ENCODE assay signal across 1 cellular context in the genomic region with DNA sequence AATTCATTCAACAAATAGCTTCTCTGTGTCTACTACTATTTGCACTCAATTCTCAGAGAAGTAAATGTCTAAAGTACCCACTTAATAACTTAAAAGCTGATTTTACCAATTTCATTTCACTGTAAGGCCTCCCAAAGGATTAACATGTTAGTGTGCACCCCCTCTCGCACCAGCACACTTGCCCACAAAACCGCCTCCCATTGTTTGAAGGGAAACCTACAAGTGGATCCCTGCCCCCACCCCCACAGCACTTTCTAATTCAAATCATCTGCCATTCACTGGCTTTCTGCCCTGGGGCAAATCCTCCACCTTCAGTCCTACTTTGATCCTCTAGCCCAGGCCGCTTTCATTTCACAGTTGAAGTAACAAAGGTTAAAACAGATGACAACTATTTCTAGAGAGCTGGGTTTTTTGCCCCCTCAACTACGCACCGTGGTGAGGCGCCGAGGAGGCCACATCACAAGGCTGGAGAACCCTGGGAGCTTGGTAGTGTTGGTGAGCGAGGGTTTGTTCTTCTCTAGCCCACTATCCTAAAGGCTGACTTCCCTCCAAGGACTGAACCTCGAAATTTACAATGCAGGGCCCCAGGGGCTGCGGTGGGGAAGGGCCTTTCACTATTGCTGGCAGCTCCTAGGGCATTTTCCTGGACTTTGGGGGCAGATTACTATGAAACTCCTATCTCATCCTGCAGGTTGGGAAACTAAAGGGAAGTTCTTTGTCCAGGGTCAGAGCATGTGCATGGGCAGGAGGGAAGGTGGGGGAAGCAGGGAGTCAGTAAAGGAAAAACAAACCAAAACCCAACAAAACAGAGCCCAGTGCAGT.
TF ChIP-seq lines count a peak whose summit lies in the region.

No MANE protein-coding gene starts in this region.

TF ChIP-seq in H1, 55 proteins besides CTCF, POLR2A, EP300 and RAD21:
- TF ChIP-seq, protein P1, sequence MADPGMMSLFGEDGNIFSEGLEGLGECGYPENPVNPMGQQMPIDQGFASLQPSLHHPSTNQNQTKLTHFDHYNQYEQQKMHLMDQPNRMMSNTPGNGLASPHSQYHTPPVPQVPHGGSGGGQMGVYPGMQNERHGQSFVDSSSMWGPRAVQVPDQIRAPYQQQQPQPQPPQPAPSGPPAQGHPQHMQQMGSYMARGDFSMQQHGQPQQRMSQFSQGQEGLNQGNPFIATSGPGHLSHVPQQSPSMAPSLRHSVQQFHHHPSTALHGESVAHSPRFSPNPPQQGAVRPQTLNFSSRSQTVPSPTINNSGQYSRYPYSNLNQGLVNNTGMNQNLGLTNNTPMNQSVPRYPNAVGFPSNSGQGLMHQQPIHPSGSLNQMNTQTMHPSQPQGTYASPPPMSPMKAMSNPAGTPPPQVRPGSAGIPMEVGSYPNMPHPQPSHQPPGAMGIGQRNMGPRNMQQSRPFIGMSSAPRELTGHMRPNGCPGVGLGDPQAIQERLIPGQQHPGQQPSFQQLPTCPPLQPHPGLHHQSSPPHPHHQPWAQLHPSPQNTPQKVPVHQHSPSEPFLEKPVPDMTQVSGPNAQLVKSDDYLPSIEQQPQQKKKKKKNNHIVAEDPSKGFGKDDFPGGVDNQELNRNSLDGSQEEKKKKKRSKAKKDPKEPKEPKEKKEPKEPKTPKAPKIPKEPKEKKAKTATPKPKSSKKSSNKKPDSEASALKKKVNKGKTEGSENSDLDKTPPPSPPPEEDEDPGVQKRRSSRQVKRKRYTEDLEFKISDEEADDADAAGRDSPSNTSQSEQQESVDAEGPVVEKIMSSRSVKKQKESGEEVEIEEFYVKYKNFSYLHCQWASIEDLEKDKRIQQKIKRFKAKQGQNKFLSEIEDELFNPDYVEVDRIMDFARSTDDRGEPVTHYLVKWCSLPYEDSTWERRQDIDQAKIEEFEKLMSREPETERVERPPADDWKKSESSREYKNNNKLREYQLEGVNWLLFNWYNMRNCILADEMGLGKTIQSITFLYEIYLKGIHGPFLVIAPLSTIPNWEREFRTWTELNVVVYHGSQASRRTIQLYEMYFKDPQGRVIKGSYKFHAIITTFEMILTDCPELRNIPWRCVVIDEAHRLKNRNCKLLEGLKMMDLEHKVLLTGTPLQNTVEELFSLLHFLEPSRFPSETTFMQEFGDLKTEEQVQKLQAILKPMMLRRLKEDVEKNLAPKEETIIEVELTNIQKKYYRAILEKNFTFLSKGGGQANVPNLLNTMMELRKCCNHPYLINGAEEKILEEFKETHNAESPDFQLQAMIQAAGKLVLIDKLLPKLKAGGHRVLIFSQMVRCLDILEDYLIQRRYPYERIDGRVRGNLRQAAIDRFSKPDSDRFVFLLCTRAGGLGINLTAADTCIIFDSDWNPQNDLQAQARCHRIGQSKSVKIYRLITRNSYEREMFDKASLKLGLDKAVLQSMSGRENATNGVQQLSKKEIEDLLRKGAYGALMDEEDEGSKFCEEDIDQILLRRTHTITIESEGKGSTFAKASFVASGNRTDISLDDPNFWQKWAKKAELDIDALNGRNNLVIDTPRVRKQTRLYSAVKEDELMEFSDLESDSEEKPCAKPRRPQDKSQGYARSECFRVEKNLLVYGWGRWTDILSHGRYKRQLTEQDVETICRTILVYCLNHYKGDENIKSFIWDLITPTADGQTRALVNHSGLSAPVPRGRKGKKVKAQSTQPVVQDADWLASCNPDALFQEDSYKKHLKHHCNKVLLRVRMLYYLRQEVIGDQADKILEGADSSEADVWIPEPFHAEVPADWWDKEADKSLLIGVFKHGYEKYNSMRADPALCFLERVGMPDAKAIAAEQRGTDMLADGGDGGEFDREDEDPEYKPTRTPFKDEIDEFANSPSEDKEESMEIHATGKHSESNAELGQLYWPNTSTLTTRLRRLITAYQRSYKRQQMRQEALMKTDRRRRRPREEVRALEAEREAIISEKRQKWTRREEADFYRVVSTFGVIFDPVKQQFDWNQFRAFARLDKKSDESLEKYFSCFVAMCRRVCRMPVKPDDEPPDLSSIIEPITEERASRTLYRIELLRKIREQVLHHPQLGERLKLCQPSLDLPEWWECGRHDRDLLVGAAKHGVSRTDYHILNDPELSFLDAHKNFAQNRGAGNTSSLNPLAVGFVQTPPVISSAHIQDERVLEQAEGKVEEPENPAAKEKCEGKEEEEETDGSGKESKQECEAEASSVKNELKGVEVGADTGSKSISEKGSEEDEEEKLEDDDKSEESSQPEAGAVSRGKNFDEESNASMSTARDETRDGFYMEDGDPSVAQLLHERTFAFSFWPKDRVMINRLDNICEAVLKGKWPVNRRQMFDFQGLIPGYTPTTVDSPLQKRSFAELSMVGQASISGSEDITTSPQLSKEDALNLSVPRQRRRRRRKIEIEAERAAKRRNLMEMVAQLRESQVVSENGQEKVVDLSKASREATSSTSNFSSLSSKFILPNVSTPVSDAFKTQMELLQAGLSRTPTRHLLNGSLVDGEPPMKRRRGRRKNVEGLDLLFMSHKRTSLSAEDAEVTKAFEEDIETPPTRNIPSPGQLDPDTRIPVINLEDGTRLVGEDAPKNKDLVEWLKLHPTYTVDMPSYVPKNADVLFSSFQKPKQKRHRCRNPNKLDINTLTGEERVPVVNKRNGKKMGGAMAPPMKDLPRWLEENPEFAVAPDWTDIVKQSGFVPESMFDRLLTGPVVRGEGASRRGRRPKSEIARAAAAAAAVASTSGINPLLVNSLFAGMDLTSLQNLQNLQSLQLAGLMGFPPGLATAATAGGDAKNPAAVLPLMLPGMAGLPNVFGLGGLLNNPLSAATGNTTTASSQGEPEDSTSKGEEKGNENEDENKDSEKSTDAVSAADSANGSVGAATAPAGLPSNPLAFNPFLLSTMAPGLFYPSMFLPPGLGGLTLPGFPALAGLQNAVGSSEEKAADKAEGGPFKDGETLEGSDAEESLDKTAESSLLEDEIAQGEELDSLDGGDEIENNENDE (IDR thresholded peaks at IDR 0.05; ENCODE audit: insufficient replicate concordance, low read length) = peak; percentile 30
- TF ChIP-seq TBP (IDR thresholded peaks at IDR 0.05; ENCODE audit: low read depth, low read length) (no peak), HDAC2 (IDR thresholded peaks at IDR 0.05; ENCODE audit: borderline replicate concordance in 1 of 2, low read depth in 2 of 2, low read length in 2 of 2) (peak in 1 of 2 experiments; percentile 73; a peak in 2 of 4 replicates), SUZ12 (IDR thresholded peaks at IDR 0.05; ENCODE audit: low read length) (no peak), NRF1 (IDR thresholded peaks at IDR 0.05; ENCODE audit: low read depth, low read length) (no peak)
- TF ChIP-seq, protein P2, sequence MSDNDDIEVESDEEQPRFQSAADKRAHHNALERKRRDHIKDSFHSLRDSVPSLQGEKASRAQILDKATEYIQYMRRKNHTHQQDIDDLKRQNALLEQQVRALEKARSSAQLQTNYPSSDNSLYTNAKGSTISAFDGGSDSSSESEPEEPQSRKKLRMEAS (IDR thresholded peaks at IDR 0.05) = peak; percentile 49
